2 cellular contexts compared by ENCODE assay signal in the genomic region with DNA sequence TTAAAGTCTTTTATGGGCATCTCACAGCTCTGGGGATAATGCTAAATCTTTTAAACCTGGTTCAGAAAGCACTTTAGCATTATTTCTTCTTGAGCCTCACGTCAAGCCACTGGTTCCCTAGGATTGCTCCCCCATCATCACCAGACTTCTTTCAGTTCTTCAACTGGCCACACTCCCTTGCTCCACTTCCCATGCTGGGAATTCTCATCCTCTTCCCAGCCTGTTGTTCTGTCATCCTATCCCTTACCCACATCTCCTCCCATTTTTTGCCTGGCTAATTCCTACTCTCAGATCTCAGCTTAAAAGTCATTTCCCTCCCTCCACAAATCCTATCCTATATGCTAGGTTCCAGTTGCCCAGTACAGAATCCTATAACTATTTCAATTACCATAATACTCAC.
TF ChIP-seq lines count a peak whose summit lies in the region.

No MANE protein-coding gene starts in this region.

TF ChIP-seq in SK-N-SH treated with all-trans-retinoic acid at 6 μM for 48 hours, 23 proteins besides CTCF, POLR2A, EP300 and RAD21 (continued from another document):
- TF ChIP-seq, protein P1, sequence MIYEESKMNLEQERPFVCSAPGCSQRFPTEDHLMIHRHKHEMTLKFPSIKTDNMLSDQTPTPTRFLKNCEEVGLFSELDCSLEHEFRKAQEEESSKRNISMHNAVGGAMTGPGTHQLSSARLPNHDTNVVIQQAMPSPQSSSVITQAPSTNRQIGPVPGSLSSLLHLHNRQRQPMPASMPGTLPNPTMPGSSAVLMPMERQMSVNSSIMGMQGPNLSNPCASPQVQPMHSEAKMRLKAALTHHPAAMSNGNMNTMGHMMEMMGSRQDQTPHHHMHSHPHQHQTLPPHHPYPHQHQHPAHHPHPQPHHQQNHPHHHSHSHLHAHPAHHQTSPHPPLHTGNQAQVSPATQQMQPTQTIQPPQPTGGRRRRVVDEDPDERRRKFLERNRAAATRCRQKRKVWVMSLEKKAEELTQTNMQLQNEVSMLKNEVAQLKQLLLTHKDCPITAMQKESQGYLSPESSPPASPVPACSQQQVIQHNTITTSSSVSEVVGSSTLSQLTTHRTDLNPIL (CRISPR knock-in tag; IDR thresholded peaks at IDR 0.05; ENCODE audit: low read depth), result no peak
- TF ChIP-seq SNAI2 (CRISPR knock-in tag; IDR thresholded peaks at IDR 0.05) (no peak), ZC3H10 (CRISPR knock-in tag; IDR thresholded peaks at IDR 0.05) (no peak), ARNTL (CRISPR knock-in tag; IDR thresholded peaks at IDR 0.05; ENCODE audit: borderline replicate concordance, low read depth) (no peak), ISL1 (CRISPR knock-in tag; IDR thresholded peaks at IDR 0.05) (no peak), ZNF70 (CRISPR knock-in tag; IDR thresholded peaks at IDR 0.05) (no peak), RARB (CRISPR knock-in tag; IDR thresholded peaks at IDR 0.05) (no peak), ESRRG (CRISPR knock-in tag; IDR thresholded peaks at IDR 0.05) (no peak), ZNF565 (CRISPR knock-in tag; conservative IDR thresholded peaks at IDR 0.05; ENCODE audit: low read depth) (no peak), BACH2 (CRISPR knock-in tag; IDR thresholded peaks at IDR 0.05; ENCODE audit: borderline replicate concordance) (no peak)
- TF ChIP-seq, protein P2, sequence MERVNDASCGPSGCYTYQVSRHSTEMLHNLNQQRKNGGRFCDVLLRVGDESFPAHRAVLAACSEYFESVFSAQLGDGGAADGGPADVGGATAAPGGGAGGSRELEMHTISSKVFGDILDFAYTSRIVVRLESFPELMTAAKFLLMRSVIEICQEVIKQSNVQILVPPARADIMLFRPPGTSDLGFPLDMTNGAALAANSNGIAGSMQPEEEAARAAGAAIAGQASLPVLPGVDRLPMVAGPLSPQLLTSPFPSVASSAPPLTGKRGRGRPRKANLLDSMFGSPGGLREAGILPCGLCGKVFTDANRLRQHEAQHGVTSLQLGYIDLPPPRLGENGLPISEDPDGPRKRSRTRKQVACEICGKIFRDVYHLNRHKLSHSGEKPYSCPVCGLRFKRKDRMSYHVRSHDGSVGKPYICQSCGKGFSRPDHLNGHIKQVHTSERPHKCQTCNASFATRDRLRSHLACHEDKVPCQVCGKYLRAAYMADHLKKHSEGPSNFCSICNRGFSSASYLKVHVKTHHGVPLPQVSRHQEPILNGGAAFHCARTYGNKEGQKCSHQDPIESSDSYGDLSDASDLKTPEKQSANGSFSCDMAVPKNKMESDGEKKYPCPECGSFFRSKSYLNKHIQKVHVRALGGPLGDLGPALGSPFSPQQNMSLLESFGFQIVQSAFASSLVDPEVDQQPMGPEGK (CRISPR knock-in tag; IDR thresholded peaks at IDR 0.05; ENCODE audit: borderline replicate concordance), result no peak
TF ChIP-seq in SK-N-SH treated with all-trans-retinoic acid at 6 μM for 48 hours: peak in this region for 0.

TF ChIP-seq in SK-N-SH, 30 proteins besides CTCF, POLR2A, EP300 and RAD21 (continued from another document):
- TF ChIP-seq, protein P3, sequence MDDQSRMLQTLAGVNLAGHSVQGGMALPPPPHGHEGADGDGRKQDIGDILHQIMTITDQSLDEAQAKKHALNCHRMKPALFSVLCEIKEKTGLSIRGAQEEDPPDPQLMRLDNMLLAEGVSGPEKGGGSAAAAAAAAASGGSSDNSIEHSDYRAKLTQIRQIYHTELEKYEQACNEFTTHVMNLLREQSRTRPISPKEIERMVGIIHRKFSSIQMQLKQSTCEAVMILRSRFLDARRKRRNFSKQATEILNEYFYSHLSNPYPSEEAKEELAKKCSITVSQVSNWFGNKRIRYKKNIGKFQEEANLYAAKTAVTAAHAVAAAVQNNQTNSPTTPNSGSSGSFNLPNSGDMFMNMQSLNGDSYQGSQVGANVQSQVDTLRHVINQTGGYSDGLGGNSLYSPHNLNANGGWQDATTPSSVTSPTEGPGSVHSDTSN (IDR thresholded peaks at IDR 0.05), result no peak
- no peak for TF ChIP-seq SMC3 (IDR thresholded peaks at IDR 0.05; ENCODE audit: low read depth, low read length)
- no peak for TF ChIP-seq ELF1 (IDR thresholded peaks at IDR 0.05)
- TF ChIP-seq FOXM1 (IDR thresholded peaks at IDR 0.05; ENCODE audit: low read depth), result no peak
- no peak for TF ChIP-seq MEF2A (IDR thresholded peaks at IDR 0.05; ENCODE audit: borderline replicate concordance, low read depth)
- no peak for TF ChIP-seq RCOR1 (IDR thresholded peaks at IDR 0.05; ENCODE audit: low read length)
- no peak for TF ChIP-seq FOXJ3 (CRISPR knock-in tag; IDR thresholded peaks at IDR 0.05)
- TF ChIP-seq, protein P4, sequence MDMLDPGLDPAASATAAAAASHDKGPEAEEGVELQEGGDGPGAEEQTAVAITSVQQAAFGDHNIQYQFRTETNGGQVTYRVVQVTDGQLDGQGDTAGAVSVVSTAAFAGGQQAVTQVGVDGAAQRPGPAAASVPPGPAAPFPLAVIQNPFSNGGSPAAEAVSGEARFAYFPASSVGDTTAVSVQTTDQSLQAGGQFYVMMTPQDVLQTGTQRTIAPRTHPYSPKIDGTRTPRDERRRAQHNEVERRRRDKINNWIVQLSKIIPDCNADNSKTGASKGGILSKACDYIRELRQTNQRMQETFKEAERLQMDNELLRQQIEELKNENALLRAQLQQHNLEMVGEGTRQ (IDR thresholded peaks at IDR 0.05; ENCODE audit: borderline replicate concordance, low read depth, low read length), result no peak
- no peak for TF ChIP-seq TCF12 (IDR thresholded peaks at IDR 0.05)
- TF ChIP-seq, protein P5, sequence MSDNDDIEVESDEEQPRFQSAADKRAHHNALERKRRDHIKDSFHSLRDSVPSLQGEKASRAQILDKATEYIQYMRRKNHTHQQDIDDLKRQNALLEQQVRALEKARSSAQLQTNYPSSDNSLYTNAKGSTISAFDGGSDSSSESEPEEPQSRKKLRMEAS (IDR thresholded peaks at IDR 0.05; ENCODE audit: low read depth), result no peak
- TF ChIP-seq EZH2phosphoT487 (IDR thresholded peaks at IDR 0.05; ENCODE audit: borderline replicate concordance, low read depth), result no peak
- TF ChIP-seq RFX5 (IDR thresholded peaks at IDR 0.05; ENCODE audit: low read length), result no peak
TF ChIP-seq in SK-N-SH: peak in this region for 0.
